10 cellular contexts compared by ENCODE assay signal in the genomic region with DNA sequence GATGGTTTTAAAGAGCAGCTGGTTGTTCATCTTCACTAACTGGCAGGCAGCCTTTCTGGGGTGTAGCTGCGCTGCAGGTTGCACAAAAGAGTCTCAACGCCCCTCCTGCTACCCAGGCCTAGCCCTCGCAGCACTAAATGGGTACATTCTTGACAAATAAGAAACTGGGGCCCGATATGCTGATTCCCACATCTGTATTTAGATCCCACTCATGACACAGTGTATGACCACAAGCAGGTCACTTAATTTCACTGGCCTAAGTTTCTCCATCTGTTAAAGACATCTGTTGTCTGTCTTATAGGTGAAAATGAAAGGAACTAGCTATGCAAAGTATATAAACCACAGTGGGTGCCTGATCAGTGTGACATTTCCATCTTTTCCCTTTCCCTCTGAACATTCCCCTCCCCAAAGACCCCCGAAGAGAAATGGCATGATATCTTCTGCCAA.
A peak's percentile ranks its signal among the peaks of the same experiment; 100 is the strongest.
DNase-seq lines count a peak whose midpoint lies in the region; ATAC-seq and FAIRE-seq lines count a peak whose summit lies in the region.
"Had no signal": no experiment of that assay in that cellular context is flagged by ENCODE, and none has a peak within 500 bp of the region (broad histone marks: within the 10 kb centered on the region; RNA-seq: fewer than 3 reads in every experiment).

No MANE protein-coding gene starts in this region.

- peak overlapping the region in 1 of 2 donors; percentile 21 for H3K4me3 ChIP-seq in stomach smooth muscle (ENCODE audit: low read length in 2 of 2)

- H3K9me3 ChIP-seq in stomach smooth muscle (ENCODE audit: control insufficient read depth in 2 of 2, low read length in 2 of 2): peaks cover 0 to 3% of the 10 kb centered on the region in 2 donors

- DNase-seq in GM19239 (ENCODE audit: insufficient read length, low spot score) (peak; percentile 12), NCI-H524 (lab: John Stamatoyannopoulos, UW) (peak; percentile 28 to 76), HT-29 (ENCODE audit: low spot score) (no peak), NCI-H187 treated with DMSO at 0.1 percent for 48 hours (lab: John Stamatoyannopoulos, UW) (no peak), left lobe of liver (ENCODE audit: low spot score) (no peak), superior temporal gyrus (ENCODE audit: extremely low spot score) (no peak)
- DNase-seq: activated CD4-positive, CD25-positive, alpha-beta regulatory T cell treated with anti-CD3 and anti-CD28 coated beads, Interleukin-2, amount 50 U/mL, for 72 hours; stimulated activated CD4-positive, alpha-beta T cell treated with anti-CD3 and anti-CD28 coated beads, Interleukin-12 subunit alpha, Interleukin-12 subunit beta, amount 100 ng/mL, for 4 hours had no signal

- H3K9ac ChIP-seq in stomach smooth muscle (ENCODE audit: low read length in 2 of 2): peak overlapping the region in 1 of 2 donors; percentile 17

- H3K27me3 ChIP-seq in stomach smooth muscle (ENCODE audit: control insufficient read depth in 1 of 2, insufficient read depth in 2 of 2, low read length in 2 of 2): no peaks in the 10 kb centered on the region

- peaks cover 14 to 19% of the 10 kb centered on the region in 2 donors for H3K36me3 ChIP-seq in stomach smooth muscle (ENCODE audit: control insufficient read depth in 2 of 2, insufficient read depth in 2 of 2, low read length in 2 of 2)

- H3K4me1 ChIP-seq in stomach smooth muscle (ENCODE audit: control insufficient read depth, insufficient read depth, low read length): peaks cover 48% of the 10 kb centered on the region

- peak overlapping the region; percentile 83 for H3K27ac ChIP-seq in stomach smooth muscle (ENCODE audit: low read length)

- FAIRE-seq in GM19239 (lab: Jason Lieb, UNC): peak; percentile 83

- ATAC-seq in HG02759 (IDR thresholded peaks at IDR 0.05; ENCODE audit: unreplicated experiment) (peak; percentile 81), left lobe of liver (no peak)

Comparison
In these comparisons a context has a peak if more than half of its experiments do, and no peak if none do; other contexts are left out.
1. DNase-seq: peak in GM19239 (single experiment) and NCI-H524 (2 of 2); none in HT-29 (single experiment), NCI-H187 treated with DMSO at 0.1 percent for 48 hours (single experiment), left lobe of liver (single experiment) and superior temporal gyrus (single experiment).